ENCODE assay signal across 18 cellular contexts in the genomic region with DNA sequence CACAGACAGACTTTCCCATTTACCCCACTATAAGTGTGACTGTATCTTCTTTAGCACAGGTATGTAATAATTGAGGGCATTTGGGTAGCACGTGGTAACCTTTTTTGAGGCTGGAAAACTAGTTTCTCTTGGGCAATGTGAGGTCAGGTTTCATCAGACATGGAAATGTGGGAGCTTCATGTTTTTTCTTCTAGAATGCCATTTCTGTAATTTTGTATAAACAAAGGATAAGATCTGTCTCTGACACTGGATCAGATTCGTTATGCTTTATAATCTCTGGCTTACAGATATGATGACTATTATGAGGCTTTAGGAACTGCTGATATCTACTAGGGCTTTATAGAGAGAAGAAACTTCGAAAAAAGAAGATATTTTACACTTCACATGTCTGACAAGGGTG.
DNase-seq lines count a peak whose midpoint lies in the region; ATAC-seq and TF ChIP-seq lines count a peak whose summit lies in the region.
"Had no signal": no experiment of that assay in that cellular context is flagged by ENCODE, and none has a peak within 500 bp of the region (broad histone marks: within the 10 kb centered on the region; RNA-seq: fewer than 3 reads in every experiment).

No MANE protein-coding gene starts in this region.

- H3K27me3 ChIP-seq in BE2C, result no peaks in the 10 kb centered on the region
- H3K27me3 ChIP-seq: Peyer's patch had no signal

- H3K4me1 ChIP-seq in BE2C, result peaks cover 33% of the 10 kb centered on the region
- H3K4me1 ChIP-seq: Peyer's patch had no signal

- no peaks in the 10 kb centered on the region for H3K9me3 ChIP-seq in BE2C
- H3K9me3 ChIP-seq: Peyer's patch had no signal

- no peaks in the 10 kb centered on the region for H3K36me3 ChIP-seq in BE2C
- H3K36me3 ChIP-seq: Peyer's patch had no signal

- peak; percentile 23 for DNase-seq in RPMI7951 (ENCODE audit: low read depth)
- peak; percentile 66 for DNase-seq in dedifferentiated amniotic fluid mesenchymal stem cell (ENCODE audit: extremely low spot score)
- DNase-seq in left lobe of liver (ENCODE audit: low spot score), result no peak
- no peak for DNase-seq in BE2C
- no peak for DNase-seq in SW480 (ENCODE audit: low spot score)
- no peak for DNase-seq in NOMO-1 treated with DMSO at 0.1 percent for 48 hours (lab: John Stamatoyannopoulos, UW; ENCODE audit: unreplicated experiment)
- DNase-seq: CD8-positive, alpha-beta memory T cell; DMS79 treated with DMSO at 0.1 percent for 48 hours; GOT3; Karpas-422; MM.1S; NCI-H1105; NCI-H1694; NCI-H2107; NCI-H2227 treated with DMSO at 0.1 percent for 48 hours; Peyer's patch; SHP77 had no signal

- ATAC-seq in left lobe of liver, result peak; percentile 24
- no peak for ATAC-seq in HG02981 (IDR thresholded peaks at IDR 0.05; ENCODE audit: unreplicated experiment)

- no peak for TF ChIP-seq CTCF in BE2C (IDR thresholded peaks at IDR 0.05; ENCODE audit: low read depth, low read length)

- no peak overlapping the region for H3K4me3 ChIP-seq in BE2C (ENCODE audit: low read depth, low read length)
- H3K4me3 ChIP-seq: Peyer's patch had no signal

Comparison
In these comparisons a context has a peak if more than half of its experiments do, and no peak if none do; other contexts are left out.
1. DNase-seq: peak in RPMI7951 (single experiment) and dedifferentiated amniotic fluid mesenchymal stem cell (single experiment); none in left lobe of liver (single experiment), BE2C (single experiment), SW480 (single experiment) and NOMO-1 treated with DMSO at 0.1 percent for 48 hours (single experiment).